1 cellular context compared by ENCODE assay signal in the genomic region with DNA sequence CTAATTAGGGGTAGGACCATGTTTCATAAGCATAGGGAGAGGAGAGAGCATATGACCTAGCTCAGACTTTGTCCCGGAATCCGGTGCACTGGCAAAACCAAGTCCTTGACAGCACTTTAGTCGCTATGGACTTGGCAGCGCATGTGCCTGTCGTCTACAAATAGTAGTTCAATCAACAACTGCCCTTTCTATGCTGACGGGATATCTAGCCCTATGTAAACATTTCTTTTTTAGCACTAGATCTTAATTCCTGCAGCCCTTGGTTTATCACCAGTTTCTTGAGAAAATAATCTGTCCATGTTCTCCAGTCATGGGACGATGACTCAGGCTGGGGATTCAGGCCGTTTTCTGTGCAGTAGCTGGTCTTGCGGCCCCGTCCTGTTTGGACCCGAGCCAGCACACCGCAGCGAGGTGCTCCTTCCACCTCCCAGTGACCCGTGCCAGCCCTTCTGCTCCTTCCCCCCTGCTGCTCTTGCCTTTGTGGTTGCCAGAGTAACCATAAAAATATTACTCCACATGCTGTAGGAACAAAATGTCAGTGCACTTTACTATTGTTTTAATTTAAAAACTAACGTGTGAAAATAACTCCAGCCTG.
TF ChIP-seq lines count a peak whose summit lies in the region.

No MANE protein-coding gene starts in this region.

TF ChIP-seq in A549, 52 proteins besides CTCF, POLR2A, EP300 and RAD21 (continued from another document):
- TF ChIP-seq NPAS2 (CRISPR knock-in tag; IDR thresholded peaks at IDR 0.05; ENCODE audit: borderline replicate concordance) (no peak), NR3C1 (IDR thresholded peaks at IDR 0.05) (no peak), SREBF2 (IDR thresholded peaks at IDR 0.05) (no peak), FOSB (CRISPR knock-in tag; IDR thresholded peaks at IDR 0.05) (no peak), RFX5 (IDR thresholded peaks at IDR 0.05) (no peak), EHF (CRISPR knock-in tag; IDR thresholded peaks at IDR 0.05) (no peak), KDM5A (IDR thresholded peaks at IDR 0.05) (no peak)
- TF ChIP-seq, protein P1, sequence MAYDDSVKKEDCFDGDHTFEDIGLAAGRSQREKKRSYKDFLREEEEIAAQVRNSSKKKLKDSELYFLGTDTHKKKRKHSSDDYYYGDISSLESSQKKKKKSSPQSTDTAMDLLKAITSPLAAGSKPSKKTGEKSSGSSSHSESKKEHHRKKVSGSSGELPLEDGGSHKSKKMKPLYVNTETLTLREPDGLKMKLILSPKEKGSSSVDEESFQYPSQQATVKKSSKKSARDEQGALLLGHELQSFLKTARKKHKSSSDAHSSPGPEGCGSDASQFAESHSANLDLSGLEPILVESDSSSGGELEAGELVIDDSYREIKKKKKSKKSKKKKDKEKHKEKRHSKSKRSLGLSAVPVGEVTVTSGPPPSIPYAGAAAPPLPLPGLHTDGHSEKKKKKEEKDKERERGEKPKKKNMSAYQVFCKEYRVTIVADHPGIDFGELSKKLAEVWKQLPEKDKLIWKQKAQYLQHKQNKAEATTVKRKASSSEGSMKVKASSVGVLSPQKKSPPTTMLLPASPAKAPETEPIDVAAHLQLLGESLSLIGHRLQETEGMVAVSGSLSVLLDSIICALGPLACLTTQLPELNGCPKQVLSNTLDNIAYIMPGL (CRISPR knock-in tag; IDR thresholded peaks at IDR 0.05; ENCODE audit: borderline replicate concordance): no peak
- TF ChIP-seq, protein P2, sequence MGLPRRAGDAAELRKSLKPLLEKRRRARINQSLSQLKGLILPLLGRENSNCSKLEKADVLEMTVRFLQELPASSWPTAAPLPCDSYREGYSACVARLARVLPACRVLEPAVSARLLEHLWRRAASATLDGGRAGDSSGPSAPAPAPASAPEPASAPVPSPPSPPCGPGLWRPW (IDR thresholded peaks at IDR 0.05): no peak
- TF ChIP-seq, protein P3, sequence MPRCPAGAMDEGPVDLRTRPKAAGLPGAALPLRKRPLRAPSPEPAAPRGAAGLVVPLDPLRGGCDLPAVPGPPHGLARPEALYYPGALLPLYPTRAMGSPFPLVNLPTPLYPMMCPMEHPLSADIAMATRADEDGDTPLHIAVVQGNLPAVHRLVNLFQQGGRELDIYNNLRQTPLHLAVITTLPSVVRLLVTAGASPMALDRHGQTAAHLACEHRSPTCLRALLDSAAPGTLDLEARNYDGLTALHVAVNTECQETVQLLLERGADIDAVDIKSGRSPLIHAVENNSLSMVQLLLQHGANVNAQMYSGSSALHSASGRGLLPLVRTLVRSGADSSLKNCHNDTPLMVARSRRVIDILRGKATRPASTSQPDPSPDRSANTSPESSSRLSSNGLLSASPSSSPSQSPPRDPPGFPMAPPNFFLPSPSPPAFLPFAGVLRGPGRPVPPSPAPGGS (IDR thresholded peaks at IDR 0.05): no peak
TF ChIP-seq in A549: peak in this region for 0.
